ENCODE assay signal across 21 cellular contexts in the genomic region with DNA sequence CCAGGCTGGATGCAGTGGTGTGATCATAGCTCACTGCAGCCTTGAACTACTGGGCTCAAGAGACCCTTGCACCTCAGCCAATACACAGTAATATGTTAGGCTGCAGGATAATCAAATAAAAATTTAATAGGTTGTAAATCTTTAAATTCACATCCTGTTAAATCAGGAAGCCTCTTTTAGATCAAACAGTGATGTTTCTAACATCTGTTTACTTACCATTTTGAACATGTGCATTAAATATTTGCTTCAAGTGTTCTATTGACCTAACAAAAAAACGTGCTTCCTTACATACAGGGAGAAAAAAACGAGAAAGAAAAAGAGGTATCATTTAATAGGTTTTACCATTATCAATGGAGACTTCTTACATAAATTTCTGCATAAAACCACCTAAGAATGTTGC.
DNase-seq lines count a peak whose midpoint lies in the region; ATAC-seq and TF ChIP-seq lines count a peak whose summit lies in the region.
"Had no signal": no experiment of that assay in that cellular context is flagged by ENCODE, and none has a peak within 500 bp of the region (broad histone marks: within the 10 kb centered on the region; RNA-seq: fewer than 3 reads in every experiment).

No MANE protein-coding gene starts in this region.

- peaks cover 12 to 47% (median 31%) of the 10 kb centered on the region in 5 donors for H3K36me3 Mint-ChIP-seq in naive thymus-derived CD4-positive, alpha-beta T cell

- 43 to 47% methylated on average over 2 of the region's 2 CpGs for WGBS in body of pancreas, 2 donors

- H3K9me3 ChIP-seq in Panc1 (ENCODE audit: control insufficient read depth, insufficient read depth, low read depth, low read length) = no peaks in the 10 kb centered on the region
- H3K9me3 ChIP-seq in mucosa of descending colon = no peaks in the 10 kb centered on the region
- no peaks in the 10 kb centered on the region for H3K9me3 ChIP-seq in naive thymus-derived CD4-positive, alpha-beta T cell (ENCODE audit: control insufficient read depth in 2 of 3, low read length in 3 of 3)
- H3K9me3 ChIP-seq in body of pancreas = no peaks in the 10 kb centered on the region
- H3K9me3 ChIP-seq: BLaER1, HAP-1 had no signal

- H3K4me3 ChIP-seq in Panc1 (ENCODE audit: low read depth in 2 of 2, low read length in 2 of 2) = no peak overlapping the region
- H3K4me3 ChIP-seq in mucosa of descending colon = no peak overlapping the region
- no peak overlapping the region for H3K4me3 ChIP-seq in naive thymus-derived CD4-positive, alpha-beta T cell (ENCODE audit: low read length)
- no peak overlapping the region for H3K4me3 ChIP-seq in body of pancreas
- H3K4me3 ChIP-seq: BLaER1, GM12878, HAP-1 had no signal

- no peak overlapping the region for H3K27ac ChIP-seq in Panc1 (ENCODE audit: low read length)
- H3K27ac ChIP-seq in naive thymus-derived CD4-positive, alpha-beta T cell (ENCODE audit: low read depth, low read length) = no peak overlapping the region
- H3K27ac ChIP-seq in body of pancreas = no peak overlapping the region
- H3K27ac ChIP-seq: 22Rv1, BLaER1, C4-2B had no signal

- no peaks in the 10 kb centered on the region for H3K27me3 Mint-ChIP-seq in naive thymus-derived CD4-positive, alpha-beta T cell
- H3K27me3 Mint-ChIP-seq: B cell; CD4-positive, CD25-positive, alpha-beta regulatory T cell had no signal

- intact Hi-C loops in Panc1 (cut with micrococcal nuclease; ENCODE audit: unreplicated experiment) = no loop called here
- intact Hi-C loops in mucosa of descending colon (cut with DNase I, micrococcal nuclease) = no loop called here
- intact Hi-C loops in naive thymus-derived CD4-positive, alpha-beta T cell (cut with micrococcal nuclease) = no loop called here
- intact Hi-C loops in body of pancreas (cut with DNase I) = no loop called here

- in situ Hi-C loops in Panc1 (cut with HindIII; ENCODE audit: low pct_unique_long_range_greater_than_20kb, low sequenced_read_pairs) = no loop called here

- H3K36me3 ChIP-seq in Panc1 (ENCODE audit: control insufficient read depth, insufficient read depth, low read length) (peaks cover 8% of the 10 kb centered on the region), mucosa of descending colon (ENCODE audit: low read depth) (no peaks in the 10 kb centered on the region), body of pancreas (replicated peaks in 1 of 2; ENCODE audit: insufficient read depth in 1 of 2, low read depth in 2 of 2) (peaks cover 0 to 6% of the 10 kb centered on the region in 2 donors)
- H3K36me3 ChIP-seq in naive thymus-derived CD4-positive, alpha-beta T cell (ENCODE audit: control insufficient read depth in 2 of 3, insufficient read depth in 3 of 3, low read length in 3 of 3) = peaks cover 12 to 42% (median 13%) of the 10 kb centered on the region in 3 experiments

- no peak overlapping the region for H3K4me3 Mint-ChIP-seq in naive thymus-derived CD4-positive, alpha-beta T cell
- H3K4me3 Mint-ChIP-seq: B cell; CD4-positive, CD25-positive, alpha-beta regulatory T cell; CD8-positive, alpha-beta T cell; HFFc6 had no signal

- no peak overlapping the region for H3K27ac Mint-ChIP-seq in naive thymus-derived CD4-positive, alpha-beta T cell
- H3K27ac Mint-ChIP-seq: B cell; CD4-positive, CD25-positive, alpha-beta regulatory T cell; CD8-positive, alpha-beta T cell; HFFc6 had no signal

- ATAC-seq in Panc1 (no peak), mucosa of descending colon (peak; percentile 34), GM19397 (IDR thresholded peaks at IDR 0.05; ENCODE audit: unreplicated experiment) (no peak), body of pancreas (no peak)
- ATAC-seq in naive thymus-derived CD4-positive, alpha-beta T cell = no peak
- ATAC-seq: CD8-positive, alpha-beta T cell; GM12878 had no signal

- TF ChIP-seq CTCF in Panc1 (IDR thresholded peaks at IDR 0.05) (no peak), mucosa of descending colon (IDR thresholded peaks at IDR 0.05) (no peak), body of pancreas (IDR thresholded peaks at IDR 0.05) (no peak)

- H3K4me1 ChIP-seq in Panc1 (ENCODE audit: control insufficient read depth, insufficient read depth, low read length) = no peaks in the 10 kb centered on the region
- peaks cover 4% of the 10 kb centered on the region for H3K4me1 ChIP-seq in mucosa of descending colon (ENCODE audit: low read depth)
- no peaks in the 10 kb centered on the region for H3K4me1 ChIP-seq in naive thymus-derived CD4-positive, alpha-beta T cell (ENCODE audit: control insufficient read depth in 2 of 2, insufficient read depth in 2 of 2, low read length in 2 of 2)
- H3K4me1 ChIP-seq in body of pancreas = no peaks in the 10 kb centered on the region
- H3K4me1 ChIP-seq: BLaER1, HAP-1 had no signal

- CTCF ChIA-PET in Panc1 (lab: Charles Lee) = no interaction called here
- CTCF ChIA-PET in naive thymus-derived CD4-positive, alpha-beta T cell (lab: Charles Lee) = no interaction called here

- POLR2A ChIA-PET in Panc1 (lab: Charles Lee) = no interaction called here
- POLR2A ChIA-PET in naive thymus-derived CD4-positive, alpha-beta T cell (lab: Charles Lee) = no interaction called here

- H3K9me3 Mint-ChIP-seq in naive thymus-derived CD4-positive, alpha-beta T cell = no peaks in the 10 kb centered on the region
- H3K9me3 Mint-ChIP-seq: CD8-positive, alpha-beta T cell; HFFc6 had no signal

- DNase-seq in DMS53 (lab: John Stamatoyannopoulos, UW) (peak; percentile 32), DMS53 treated with DMSO at 0.1 percent for 48 hours (lab: John Stamatoyannopoulos, UW; ENCODE audit: unreplicated experiment) (no peak), Panc1 (ENCODE audit: low read depth, low spot score) (no peak), mucosa of descending colon (no peak), NCI-H526 treated with DMSO at 0.1 percent for 48 hours (lab: John Stamatoyannopoulos, UW) (no peak), body of pancreas (no peak)
- DNase-seq in naive thymus-derived CD4-positive, alpha-beta T cell = no peak
- DNase-seq: CD4-positive, CD25-positive, alpha-beta regulatory T cell; CD8-positive, alpha-beta T cell; DMS79; EL; GDM1; GOT3; HFFc6 had no signal

- no peaks in the 10 kb centered on the region for H3K27me3 ChIP-seq in Panc1 (ENCODE audit: control insufficient read depth, insufficient read depth, low read length)
- no peaks in the 10 kb centered on the region for H3K27me3 ChIP-seq in naive thymus-derived CD4-positive, alpha-beta T cell (ENCODE audit: control insufficient read depth in 2 of 2, insufficient read depth in 2 of 2, low read length in 2 of 2)
- H3K27me3 ChIP-seq in body of pancreas = no peaks in the 10 kb centered on the region
- H3K27me3 ChIP-seq: BLaER1 had no signal

- peaks cover 0 to 10% (median 0%) of the 10 kb centered on the region in 7 donors for H3K4me1 Mint-ChIP-seq in naive thymus-derived CD4-positive, alpha-beta T cell
- H3K4me1 Mint-ChIP-seq: B cell had no signal

- BruUV-seq in Panc1 (replicated peaks; lab: Mats Ljungman, UMichigan) = TSS peak; percentile 10

- no peak for TF ChIP-seq POLR2A in body of pancreas (IDR thresholded peaks at IDR 0.05)
